Comparison of ENCODE assay signal across 23 cellular contexts in genomic region chr3:63528325-63529000, GRCh38.
"Had no signal": no experiment of that assay in that cellular context is flagged by ENCODE, and none has a peak within 500 bp of the region (broad histone marks: within the 10 kb centered on the region; RNA-seq: fewer than 3 reads in every experiment).

No MANE protein-coding gene starts in this region.

- H3K9me3 Mint-ChIP-seq: activated T-cell treated with anti-CD3 and anti-CD28 coated beads, Interleukin-2, amount 50 U/mL, for 24 hours; activated T-helper 1 cell treated with anti-CD3 and anti-CD28 coated beads, Interleukin-12 subunit alpha, Interleukin-12 subunit beta, Interleukin-2, Interleukin-4 antibody, amounts not matched to agents 30 ng/mL and 10 ng/mL and 1 ng/mL, durations not matched to agents 14 hours and 24 hours and 36 hours; WTC11 had no signal

- H3K36me3 Mint-ChIP-seq: activated CD8-positive, alpha-beta memory T cell treated with anti-CD3 and anti-CD28 coated beads, Interleukin-2, amount 10 ng/mL, durations not matched to agents 7 days and 5 days; activated naive CD4-positive, alpha-beta T cell treated with anti-CD3 and anti-CD28 coated beads, Interleukin-2, amount 50 U/mL, for 24 hours; WTC11 had no signal

- ATAC-seq: activated CD8-positive, alpha-beta memory T cell treated with anti-CD3 and anti-CD28 coated beads, Interleukin-2, amount 10 ng/mL, durations not matched to agents 7 days and 5 days; PC-3; SK-N-SH treated with all-trans-retinoic acid at 6 μM for 48 hours; WTC11 had no signal

- DNase-seq: activated CD4-positive, alpha-beta T cell treated with anti-CD3 and anti-CD28 coated beads for 48 hours; activated CD4-positive, alpha-beta T cell treated with anti-CD3 and anti-CD28 coated beads, Interleukin-2, amount 50 U/mL, for 4 hours; activated CD4-positive, CD25-positive, alpha-beta regulatory T cell treated with anti-CD3 and anti-CD28 coated beads, Interleukin-2, amount 50 U/mL, for 72 hours; activated CD8-positive, alpha-beta memory T cell treated with anti-CD3 and anti-CD28 coated beads, Interleukin-2, amount 10 ng/mL, durations not matched to agents 7 days and 5 days; activated effector memory CD4-positive, alpha-beta T cell treated with Interleukin-2 at 50 U/mL for 16 hours; activated naive CD4-positive, alpha-beta T cell; activated T-cell treated with anti-CD3 and anti-CD28 coated beads, Interleukin-2, amount 50 U/mL, for 24 hours; aorta; caudate nucleus; colonic mucosa; MG63; NCI-H1105; NCI-H1436; NCI-H187; NCI-H2081; NCI-H524; PC-3; SHP77; SW 1271 had no signal

- H3K4me3 Mint-ChIP-seq: activated CD8-positive, alpha-beta memory T cell treated with anti-CD3 and anti-CD28 coated beads, Interleukin-2, amount 10 ng/mL, durations not matched to agents 7 days and 5 days; activated naive CD4-positive, alpha-beta T cell treated with anti-CD3 and anti-CD28 coated beads, Interleukin-2, amount 50 U/mL, for 24 hours; activated T-cell treated with anti-CD3 and anti-CD28 coated beads, Interleukin-2, amount 50 U/mL, for 24 hours; activated T-helper 1 cell treated with anti-CD3 and anti-CD28 coated beads, Interleukin-12 subunit alpha, Interleukin-12 subunit beta, Interleukin-2, Interleukin-4 antibody, amounts not matched to agents 30 ng/mL and 10 ng/mL and 1 ng/mL, durations not matched to agents 14 hours and 24 hours and 36 hours; WTC11 had no signal

- H3K27me3 Mint-ChIP-seq: activated CD8-positive, alpha-beta memory T cell treated with anti-CD3 and anti-CD28 coated beads, Interleukin-2, amount 10 ng/mL, durations not matched to agents 7 days and 5 days; activated T-cell treated with anti-CD3 and anti-CD28 coated beads, Interleukin-2, amount 50 U/mL, for 24 hours had no signal

- H3K27ac Mint-ChIP-seq: activated CD8-positive, alpha-beta memory T cell treated with anti-CD3 and anti-CD28 coated beads, Interleukin-2, amount 10 ng/mL, durations not matched to agents 7 days and 5 days; activated naive CD4-positive, alpha-beta T cell treated with anti-CD3 and anti-CD28 coated beads, Interleukin-2, amount 50 U/mL, for 24 hours; activated T-cell treated with anti-CD3 and anti-CD28 coated beads, Interleukin-2, amount 50 U/mL, for 24 hours; activated T-helper 1 cell treated with anti-CD3 and anti-CD28 coated beads, Interleukin-12 subunit alpha, Interleukin-12 subunit beta, Interleukin-2, Interleukin-4 antibody, amounts not matched to agents 30 ng/mL and 10 ng/mL and 1 ng/mL, durations not matched to agents 14 hours and 24 hours and 36 hours; WTC11 had no signal

- H3K4me1 Mint-ChIP-seq: activated CD8-positive, alpha-beta memory T cell treated with anti-CD3 and anti-CD28 coated beads, Interleukin-2, amount 10 ng/mL, durations not matched to agents 7 days and 5 days; activated naive CD4-positive, alpha-beta T cell treated with anti-CD3 and anti-CD28 coated beads, Interleukin-2, amount 50 U/mL, for 24 hours had no signal
